ENCODE assay signal across 16 cellular contexts in the genomic region with DNA sequence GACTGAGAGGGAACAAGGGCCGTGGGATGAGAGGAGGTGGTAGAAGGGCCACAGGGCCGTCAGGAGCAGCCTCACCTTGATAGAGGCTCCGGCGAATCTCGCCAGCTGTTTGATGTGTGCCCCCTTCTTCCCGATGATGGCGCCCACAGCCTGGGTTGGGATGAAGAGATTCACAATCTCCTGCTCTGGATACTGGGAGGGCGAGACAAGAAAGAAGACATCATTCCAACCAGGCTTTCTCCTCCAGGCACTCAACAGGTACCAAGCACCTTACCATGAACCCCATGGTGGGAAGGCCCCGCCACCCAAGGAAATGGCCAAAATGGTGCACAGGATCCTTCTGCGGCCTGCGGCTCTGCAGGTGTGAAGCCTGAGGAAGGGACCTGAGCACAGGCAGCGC.
DNase-seq lines count a peak whose midpoint lies in the region; ATAC-seq and TF ChIP-seq lines count a peak whose summit lies in the region.
"Had no signal": no experiment of that assay in that cellular context is flagged by ENCODE, and none has a peak within 500 bp of the region (broad histone marks: within the 10 kb centered on the region; RNA-seq: fewer than 3 reads in every experiment).

No MANE protein-coding gene starts in this region.

- peak overlapping the region; percentile 2 for H3K27ac Mint-ChIP-seq in endodermal cell
- no peak overlapping the region for H3K27ac Mint-ChIP-seq in effector memory CD8-positive, alpha-beta T cell
- H3K27ac Mint-ChIP-seq: activated naive CD4-positive, alpha-beta T cell treated with anti-CD3 and anti-CD28 coated beads for 36 hours had no signal

- DNase-seq in SJSA1 (ENCODE audit: low read depth in 1 of 2, low spot score in 2 of 2) (peak in 1 of 2 experiments; percentile 36), endodermal cell (no peak), osteoblast (ENCODE audit: insufficient read length, low spot score, missing footprints) (no peak), tibial nerve (ENCODE audit: low spot score in 2 of 2) (no peak), SKM-1 treated with dmso at 0.1 percent for 144 hours (lab: John Stamatoyannopoulos, UW; ENCODE audit: unreplicated experiment) (no peak), NCI-H1105 treated with DMSO at 0.1 percent for 48 hours (lab: John Stamatoyannopoulos, UW) (no peak)
- no peak for DNase-seq in effector memory CD8-positive, alpha-beta T cell
- DNase-seq: activated CD4-positive, alpha-beta T cell treated with anti-CD3 and anti-CD28 coated beads for 1 hour; activated CD8-positive, alpha-beta memory T cell treated with anti-CD3 and anti-CD28 coated beads, Interleukin-2, amount 50 U/mL, for 4 hours; activated naive CD4-positive, alpha-beta T cell treated with anti-CD3 and anti-CD28 coated beads for 36 hours; DMS79; glutamatergic neuron; T-helper 2 cell had no signal

- peak overlapping the region; percentile 77 for H3K27ac ChIP-seq in SJSA1
- no peak overlapping the region for H3K27ac ChIP-seq in endodermal cell (ENCODE audit: low read depth, low read length)
- peak overlapping the region; percentile 91 for H3K27ac ChIP-seq in osteoblast (ENCODE audit: low read depth, low read length)
- H3K27ac ChIP-seq in tibial nerve: peak overlapping the region; percentile 72 to 99 (median 94)
- H3K27ac ChIP-seq: BLaER1 treated with 17β-estradiol and CSF1 and Interleukin-3, amounts not matched to agents 10 nM and 100 nM; cardiac muscle cell had no signal

- H3K4me3 Mint-ChIP-seq in endodermal cell: no peak overlapping the region
- no peak overlapping the region for H3K4me3 Mint-ChIP-seq in effector memory CD8-positive, alpha-beta T cell
- H3K4me3 Mint-ChIP-seq: activated naive CD4-positive, alpha-beta T cell treated with anti-CD3 and anti-CD28 coated beads for 36 hours had no signal

- H3K79me2 ChIP-seq in osteoblast (ENCODE audit: insufficient read depth, low read length): peaks cover 4% of the 10 kb centered on the region

- no peaks in the 10 kb centered on the region for H3K27me3 Mint-ChIP-seq in endodermal cell (ENCODE audit: insufficient read depth)
- peaks cover 30 to 49% of the 10 kb centered on the region in 2 donors for H3K27me3 Mint-ChIP-seq in effector memory CD8-positive, alpha-beta T cell

- H3K36me3 Mint-ChIP-seq in endodermal cell (ENCODE audit: low read depth): peaks cover 70% of the 10 kb centered on the region
- no peaks in the 10 kb centered on the region for H3K36me3 Mint-ChIP-seq in effector memory CD8-positive, alpha-beta T cell (ENCODE audit: insufficient read depth)

- TF ChIP-seq CTCF in endodermal cell (conservative IDR thresholded peaks at IDR 0.05) (no peak), osteoblast (IDR thresholded peaks at IDR 0.05; ENCODE audit: extremely low read depth, low read depth, low read length) (no peak), tibial nerve (IDR thresholded peaks at IDR 0.05) (no peak)

- no peak for TF ChIP-seq POLR2A in tibial nerve (IDR thresholded peaks at IDR 0.05)

- no peaks in the 10 kb centered on the region for H3K9me3 Mint-ChIP-seq in endodermal cell
- no peaks in the 10 kb centered on the region for H3K9me3 Mint-ChIP-seq in effector memory CD8-positive, alpha-beta T cell
- H3K9me3 Mint-ChIP-seq: activated naive CD4-positive, alpha-beta T cell treated with anti-CD3 and anti-CD28 coated beads for 36 hours had no signal

- ATAC-seq in effector memory CD8-positive, alpha-beta T cell (replicated peaks): no peak

- TF ChIP-seq EP300 in tibial nerve (IDR thresholded peaks at IDR 0.05): no peak

- no peaks in the 10 kb centered on the region for H3K9me3 ChIP-seq in SJSA1 (replicated peaks)
- no peaks in the 10 kb centered on the region for H3K9me3 ChIP-seq in endodermal cell (ENCODE audit: control insufficient read depth, low read length)
- no peaks in the 10 kb centered on the region for H3K9me3 ChIP-seq in osteoblast (ENCODE audit: low read depth, low read length)
- no peaks in the 10 kb centered on the region for H3K9me3 ChIP-seq in tibial nerve
- H3K9me3 ChIP-seq: BLaER1 treated with 17β-estradiol and CSF1 and Interleukin-3, amounts not matched to agents 10 nM and 100 nM; prostate gland had no signal

- H3K27me3 ChIP-seq in SJSA1 (replicated peaks) (no peaks in the 10 kb centered on the region), endodermal cell (ENCODE audit: control insufficient read depth, insufficient read depth, low read length, poor library complexity, severe bottlenecking) (no peaks in the 10 kb centered on the region), osteoblast (ENCODE audit: insufficient read depth, low read length) (no peaks in the 10 kb centered on the region), tibial nerve (no peaks in the 10 kb centered on the region)
- H3K27me3 ChIP-seq: BLaER1 treated with 17β-estradiol and CSF1 and Interleukin-3, amounts not matched to agents 10 nM and 100 nM; cardiac muscle cell had no signal

- 94 to 98% methylated on average over 8 to 12 of the region's 12 CpGs for WGBS in endodermal cell (ENCODE audit: insufficient coverage in 1 of 2, insufficient read length in 1 of 2), 2 experiments
- WGBS in tibial nerve, 2 donors: 94 to 97% methylated on average over 11 to 12 of the region's 12 CpGs

- H3K36me3 ChIP-seq in SJSA1 (peaks cover 61% of the 10 kb centered on the region), endodermal cell (ENCODE audit: control insufficient read depth, insufficient read depth, low read length) (peaks cover 69% of the 10 kb centered on the region), osteoblast (ENCODE audit: insufficient read depth, low read length) (peaks cover 49% of the 10 kb centered on the region), tibial nerve (peaks cover 0 to 6% (median 0%) of the 10 kb centered on the region in 3 donors)
- H3K36me3 ChIP-seq: BLaER1 treated with 17β-estradiol and CSF1 and Interleukin-3, amounts not matched to agents 10 nM and 100 nM; prostate gland had no signal

- peaks cover 50% of the 10 kb centered on the region for H3K4me1 ChIP-seq in SJSA1 (replicated peaks)
- H3K4me1 ChIP-seq in endodermal cell (ENCODE audit: control insufficient read depth, insufficient read depth, low read length): no peaks in the 10 kb centered on the region
- H3K4me1 ChIP-seq in osteoblast (ENCODE audit: insufficient read depth, low read length): peaks cover 52% of the 10 kb centered on the region
- peaks cover 5 to 69% (median 51%) of the 10 kb centered on the region in 4 donors for H3K4me1 ChIP-seq in tibial nerve
- H3K4me1 ChIP-seq: prostate gland had no signal

- no peaks in the 10 kb centered on the region for H3K4me1 Mint-ChIP-seq in endodermal cell
- peaks cover 0 to 6% of the 10 kb centered on the region in 2 donors for H3K4me1 Mint-ChIP-seq in effector memory CD8-positive, alpha-beta T cell (ENCODE audit: low read depth in 2 of 2)

- no peak overlapping the region for H3K4me3 ChIP-seq in SJSA1
- no peak overlapping the region for H3K4me3 ChIP-seq in endodermal cell (ENCODE audit: low read length)
- no peak overlapping the region for H3K4me3 ChIP-seq in osteoblast (ENCODE audit: insufficient read depth, low read length)
- no peak overlapping the region for H3K4me3 ChIP-seq in tibial nerve
- H3K4me3 ChIP-seq: BLaER1 treated with 17β-estradiol and CSF1 and Interleukin-3, amounts not matched to agents 10 nM and 100 nM; cardiac muscle cell; prostate gland had no signal

- peak overlapping the region; percentile 34 for H3K4me2 ChIP-seq in osteoblast (ENCODE audit: insufficient read depth, low read length)
- H3K4me2 ChIP-seq: BLaER1 treated with 17β-estradiol and CSF1 and Interleukin-3, amounts not matched to agents 10 nM and 100 nM had no signal

- no peak overlapping the region for H2AFZ ChIP-seq in osteoblast (ENCODE audit: low read length)

- peaks cover 8% of the 10 kb centered on the region for H4K20me1 ChIP-seq in osteoblast (ENCODE audit: insufficient read depth, low read length)
- H4K20me1 ChIP-seq: BLaER1 treated with 17β-estradiol and CSF1 and Interleukin-3, amounts not matched to agents 10 nM and 100 nM had no signal

- H3K9ac ChIP-seq in endodermal cell (ENCODE audit: extremely low read depth, low read length, poor library complexity, severe bottlenecking): no peak overlapping the region
- H3K9ac ChIP-seq: BLaER1 treated with 17β-estradiol and CSF1 and Interleukin-3, amounts not matched to agents 10 nM and 100 nM had no signal
